ENCODE assay signal across 8 cellular contexts in genomic region chr2:96739051-96739632, GRCh38. TPM values are rescaled to one million over a fixed set of nuclear protein-coding genes. Genes with fewer than 3 reads are reported as not detected.
A peak's percentile ranks its signal among the peaks of the same experiment; 100 is the strongest.
DNase-seq lines count a peak whose midpoint lies in the region; ATAC-seq, FAIRE-seq and TF ChIP-seq lines count a peak whose summit lies in the region.

No MANE protein-coding gene starts in this region.

- H3K27ac ChIP-seq in HepG2 (ENCODE audit: extremely low read length, insufficient read depth, low read length), result peak overlapping the region; percentile 56
- H3K27ac ChIP-seq in thymus (ENCODE audit: low read depth), result no peak overlapping the region

- peaks cover 8 to 35% of the 10 kb centered on the region in 2 experiments; a peak in 4 of 5 replicates for H3K36me3 ChIP-seq in HepG2 (replicated peaks in 1 of 2; ENCODE audit: control insufficient read depth in 1 of 2, insufficient read depth in 2 of 2, low read length in 2 of 2)
- H3K36me3 ChIP-seq in thymus (ENCODE audit: control insufficient read depth, insufficient read depth), result peaks cover 16% of the 10 kb centered on the region

- TF ChIP-seq POLR2A in HepG2 (IDR thresholded peaks at IDR 0.05; ENCODE audit: insufficient read depth in 1 of 2, low read depth in 2 of 2, low read length in 2 of 2), result no peak

- intact Hi-C loops in activated CD4-positive, alpha-beta T cell treated with anti-CD3 and anti-CD28 coated beads, Interleukin-2, amount 10 ng/mL, durations not matched to agents 24 days and 14 days (cut with micrococcal nuclease), result no loop called here
- intact Hi-C loops in HepG2 (cut with micrococcal nuclease; ENCODE audit: unreplicated experiment), result no loop called here

- no peaks in the 10 kb centered on the region for H3K27me3 Mint-ChIP-seq in activated CD4-positive, alpha-beta T cell treated with anti-CD3 and anti-CD28 coated beads, Interleukin-2, amount 10 ng/mL, durations not matched to agents 24 days and 14 days

- H3K27ac Mint-ChIP-seq in activated CD4-positive, alpha-beta T cell treated with anti-CD3 and anti-CD28 coated beads, Interleukin-2, amount 10 ng/mL, durations not matched to agents 24 days and 14 days, result peak overlapping the region; percentile 87

- no peaks in the 10 kb centered on the region for H3K9me3 Mint-ChIP-seq in activated CD4-positive, alpha-beta T cell treated with anti-CD3 and anti-CD28 coated beads, Interleukin-2, amount 10 ng/mL, durations not matched to agents 24 days and 14 days

- peak overlapping the region; percentile 96 for H3K4me3 Mint-ChIP-seq in activated CD4-positive, alpha-beta T cell treated with anti-CD3 and anti-CD28 coated beads, Interleukin-2, amount 10 ng/mL, durations not matched to agents 24 days and 14 days

- TSS peak; percentile 74 for BruUV-seq in HepG2 (replicated peaks; lab: Mats Ljungman, UMichigan)

- H3K9ac ChIP-seq in HepG2 (ENCODE audit: insufficient read depth, low read depth, low read length), result peak overlapping the region; percentile 79

- no peaks in the 10 kb centered on the region for H4K20me1 ChIP-seq in HepG2 (ENCODE audit: insufficient read depth, low read length)

- no peak for TF ChIP-seq RAD21 in HepG2 (CRISPR knock-in tag; IDR thresholded peaks at IDR 0.05)

- FAIRE-seq in HepG2 (lab: Jason Lieb, UNC), result no peak

- peaks cover 7% of the 10 kb centered on the region for H3K36me3 Mint-ChIP-seq in activated CD4-positive, alpha-beta T cell treated with anti-CD3 and anti-CD28 coated beads, Interleukin-2, amount 10 ng/mL, durations not matched to agents 24 days and 14 days (ENCODE audit: low read depth)

- H3K4me3 ChIP-seq in HepG2 (replicated peaks in 1 of 3; ENCODE audit: insufficient read depth in 1 of 3, low read depth in 2 of 3, low read length in 3 of 3) (peak overlapping the region; percentile 83 to 95 (median 86)), thymus (ENCODE audit: low read length) (peak overlapping the region; percentile 58)

- no peak for DNase-seq in activated CD4-positive, alpha-beta T cell treated with anti-CD3 and anti-CD28 coated beads, Interleukin-2, amount 10 ng/mL, durations not matched to agents 24 days and 14 days
- DNase-seq in activated CD4-positive, alpha-beta T cell treated with anti-CD3 and anti-CD28 coated beads, Interleukin-2, amount 50 U/mL, for 1 hour, result no peak
- peak; percentile 58 for DNase-seq in amniotic epithelial cell (ENCODE audit: low read depth)
- DNase-seq in HepG2 (ENCODE audit: low spot score), result no peak
- DNase-seq in central memory CD4-positive, alpha-beta T cell, result no peak
- no peak for DNase-seq in NK-92 (lab: John Stamatoyannopoulos, UW; ENCODE audit: unreplicated experiment)
- DNase-seq in NCI-H1694 (lab: John Stamatoyannopoulos, UW), result no peak

- no peaks in the 10 kb centered on the region for H3K9me3 ChIP-seq in HepG2 (ENCODE audit: low read length)
- no peaks in the 10 kb centered on the region for H3K9me3 ChIP-seq in thymus (ENCODE audit: control insufficient read depth)

- TF ChIP-seq EP300 in HepG2 (IDR thresholded peaks at IDR 0.05; ENCODE audit: low read depth in 2 of 2, low read length in 2 of 2) (no peak), HepG2 (CRISPR knock-in tag; IDR thresholded peaks at IDR 0.05; ENCODE audit: borderline replicate concordance) (no peak)

- H2AFZ ChIP-seq in HepG2 (ENCODE audit: low read length), result no peak overlapping the region

- H3K79me2 ChIP-seq in HepG2 (ENCODE audit: insufficient read depth, low read length), result peaks cover 25% of the 10 kb centered on the region

- H3K4me1 Mint-ChIP-seq in activated CD4-positive, alpha-beta T cell treated with anti-CD3 and anti-CD28 coated beads, Interleukin-2, amount 10 ng/mL, durations not matched to agents 24 days and 14 days, result peaks cover 32% of the 10 kb centered on the region

- ATAC-seq in HepG2, result peak; percentile 19

- 4% methylated on average over 4 of the region's 4 CpGs for WGBS in HepG2 (ENCODE audit: low lambda C conversion rate)
- WGBS in thymus, result 43% methylated on average over 4 of the region's 4 CpGs

- no peak for TF ChIP-seq CTCF in HepG2 (CRISPR knock-in tag; IDR thresholded peaks at IDR 0.05)

- CTCF ChIA-PET in HepG2 (lab: Yijun Ruan, JAX; ENCODE audit: low intra/inter-chr PET ratio, low total read pairs), result no interaction called here

- H3K4me2 ChIP-seq in HepG2 (ENCODE audit: low read depth, low read length), result peak overlapping the region; percentile 94

- H3K4me1 ChIP-seq in HepG2 (ENCODE audit: insufficient read depth, low read length) (peaks cover 25% of the 10 kb centered on the region), thymus (ENCODE audit: control insufficient read depth, insufficient read depth, low read length) (no peaks in the 10 kb centered on the region)

- in situ Hi-C loops in HepG2 (cut with HindIII; ENCODE audit: extremely low pct_ligation_motif_present, low pct_unique_long_range_greater_than_20kb), result no loop called here

- H3K27me3 ChIP-seq in HepG2 (ENCODE audit: control insufficient read depth in 1 of 2, insufficient read depth in 2 of 2, low read length in 2 of 2) (no peaks in the 10 kb centered on the region; a peak in 1 of 5 replicates), thymus (ENCODE audit: control insufficient read depth, insufficient read depth) (no peaks in the 10 kb centered on the region)

- POLR2A ChIA-PET in HepG2 (lab: Yijun Ruan, JAX), result interaction anchor here (2.1 to 2.4 kb wide), 2 partner anchors 22 to 24 kb away, joined by 5 to 7 read pairs; partner anchors contain the start of gene CNNM4

TF ChIP-seq in HepG2, 621 proteins besides CTCF, POLR2A, EP300 and RAD21 (continues in another document):
- TF ChIP-seq RNF2 (conservative IDR thresholded peaks at IDR 0.05; ENCODE audit: low read depth) (no peak), RFXANK (CRISPR knock-in tag; IDR thresholded peaks at IDR 0.05) (no peak)

RNA-seq across cellular contexts. Expression of gene LMAN2L, which starts 0.7 kb away (rescaled TPM):
- 6.5 and 7.3 TPM in 2 replicates for total RNA-seq in activated CD4-positive, alpha-beta T cell treated with anti-CD3 and anti-CD28 coated beads, Interleukin-2, amount 10 ng/mL, durations not matched to agents 24 days and 14 days
- 27.7 and 57.9 TPM in 2 replicates for total RNA-seq in HepG2 (2016; rRNA removed; fragmentation: Illumina TruSeq; extraction: Trizol)
- 5.3 and 5.5 TPM in 2 replicates for total RNA-seq in HepG2 (2016; cell fraction: cytosol; rRNA removed; fragmentation: Illumina TruSeq; extraction: Trizol; ENCODE audit: low read depth)
- total RNA-seq in HepG2 (2016; cell fraction: insoluble cytoplasmic fraction; rRNA removed; fragmentation: Illumina TruSeq; extraction: Trizol), result 29.7 and 60.7 TPM in 2 replicates
- 15.8 and 16.4 TPM in 2 replicates for total RNA-seq in HepG2 (2016; cell fraction: membrane; rRNA removed; fragmentation: Illumina TruSeq; extraction: Trizol)
- total RNA-seq in HepG2 (2016; cell fraction: nucleus; rRNA removed; fragmentation: Illumina TruSeq; extraction: Trizol), result 44.6 and 50.0 TPM in 2 replicates
- polyA plus RNA-seq in HepG2 (2011; rRNA removed) (35.5 and 39.1 TPM in 2 replicates), thymus (10.9 TPM)
- polyA plus RNA-seq in HepG2 (2011; cell fraction: cytosol; rRNA removed), result 35.1 and 42.4 TPM in 2 replicates
- 15.9 and 18.6 TPM in 2 replicates for polyA plus RNA-seq in HepG2 (2011; cell fraction: nucleus; rRNA removed)
- 26.8 and 32.8 TPM in 2 replicates for polyA plus RNA-seq in HepG2 (2012)
- polyA plus RNA-seq in HepG2 (2016; cell fraction: cytosol; fragmentation: Illumina TruSeq; extraction: Trizol; ENCODE audit: low read depth), result 4.4 and 4.8 TPM in 2 replicates
- polyA plus RNA-seq in HepG2 (2016; cell fraction: insoluble cytoplasmic fraction; fragmentation: Illumina TruSeq; extraction: Trizol; ENCODE audit: low read depth), result 22.3 and 26.0 TPM in 2 replicates
- polyA plus RNA-seq in HepG2 (2016; cell fraction: membrane; fragmentation: Illumina TruSeq; extraction: Trizol; ENCODE audit: low read depth), result 8.6 and 9.7 TPM in 2 replicates
- 59.0 and 65.6 TPM in 2 replicates for polyA plus RNA-seq in HepG2 (2016; cell fraction: nucleus; fragmentation: Illumina TruSeq; extraction: Trizol; ENCODE audit: insufficient read depth, low read depth)
- polyA minus RNA-seq in HepG2 (2011; rRNA and poly(A)+ RNA removed; ENCODE audit: low replicate concordance), result 29.8 and 46.9 TPM in 2 replicates
- polyA minus RNA-seq in HepG2 (2011; cell fraction: cytosol; rRNA and poly(A)+ RNA removed), result 15.0 and 15.6 TPM in 2 replicates
- polyA minus RNA-seq in HepG2 (2011; cell fraction: nucleus; rRNA and poly(A)+ RNA removed), result 17.9 and 20.5 TPM in 2 replicates

RNA-seq across cellular contexts. Expression of gene CNNM4, which starts 21.6 kb away (rescaled TPM):
- 10.1 and 11.2 TPM in 2 replicates for total RNA-seq in activated CD4-positive, alpha-beta T cell treated with anti-CD3 and anti-CD28 coated beads, Interleukin-2, amount 10 ng/mL, durations not matched to agents 24 days and 14 days
- total RNA-seq in HepG2 (2016; rRNA removed; fragmentation: Illumina TruSeq; extraction: Trizol), result 3.0 and 5.9 TPM in 2 replicates
- total RNA-seq in HepG2 (2016; cell fraction: cytosol; rRNA removed; fragmentation: Illumina TruSeq; extraction: Trizol; ENCODE audit: low read depth), result 1.1 and 2.4 TPM in 2 replicates
- total RNA-seq in HepG2 (2016; cell fraction: insoluble cytoplasmic fraction; rRNA removed; fragmentation: Illumina TruSeq; extraction: Trizol), result 2.3 and 6.5 TPM in 2 replicates
- 2.0 and 2.2 TPM in 2 replicates for total RNA-seq in HepG2 (2016; cell fraction: membrane; rRNA removed; fragmentation: Illumina TruSeq; extraction: Trizol)
- total RNA-seq in HepG2 (2016; cell fraction: nucleus; rRNA removed; fragmentation: Illumina TruSeq; extraction: Trizol), result 6.5 and 8.1 TPM in 2 replicates
- 8.4 and 9.8 TPM in 2 replicates for polyA plus RNA-seq in HepG2 (2011; rRNA removed)
- 8.0 and 8.1 TPM in 2 replicates for polyA plus RNA-seq in HepG2 (2011; cell fraction: cytosol; rRNA removed)
- polyA plus RNA-seq in HepG2 (2011; cell fraction: nucleus; rRNA removed), result 9.1 and 9.4 TPM in 2 replicates
- polyA plus RNA-seq in HepG2 (2012), result 7.9 and 10.3 TPM in 2 replicates
- 0.29 and 0.40 TPM in 2 replicates for polyA plus RNA-seq in HepG2 (2016; cell fraction: cytosol; fragmentation: Illumina TruSeq; extraction: Trizol; ENCODE audit: low read depth)
- polyA plus RNA-seq in HepG2 (2016; cell fraction: insoluble cytoplasmic fraction; fragmentation: Illumina TruSeq; extraction: Trizol; ENCODE audit: low read depth), result 2.5 and 3.5 TPM in 2 replicates
- polyA plus RNA-seq in HepG2 (2016; cell fraction: membrane; fragmentation: Illumina TruSeq; extraction: Trizol; ENCODE audit: low read depth), result 0.74 and 1.2 TPM in 2 replicates
- 11.8 and 13.7 TPM in 2 replicates for polyA plus RNA-seq in HepG2 (2016; cell fraction: nucleus; fragmentation: Illumina TruSeq; extraction: Trizol; ENCODE audit: insufficient read depth, low read depth)
- polyA minus RNA-seq in HepG2 (2011; rRNA and poly(A)+ RNA removed; ENCODE audit: low replicate concordance), result 13.7 and 29.0 TPM in 2 replicates
- polyA minus RNA-seq in HepG2 (2011; cell fraction: cytosol; rRNA and poly(A)+ RNA removed), result 9.9 and 11.2 TPM in 2 replicates
- 5.8 and 8.3 TPM in 2 replicates for polyA minus RNA-seq in HepG2 (2011; cell fraction: nucleus; rRNA and poly(A)+ RNA removed)
- polyA plus RNA-seq in thymus, result 3.1 TPM
